In genomic region chr2:18301421-18302139, GRCh38 we compare ENCODE assay signal across 11 cellular contexts.
"Had no signal": no experiment of that assay in that cellular context is flagged by ENCODE, and none has a peak within 500 bp of the region (broad histone marks: within the 10 kb centered on the region; RNA-seq: fewer than 3 reads in every experiment).

No MANE protein-coding gene starts in this region.

- H3K27ac Mint-ChIP-seq: activated CD4-positive, alpha-beta T cell treated with anti-CD3 and anti-CD28 coated beads for 36 hours; activated CD8-positive, alpha-beta T cell treated with anti-CD3 and anti-CD28 coated beads, Interleukin-2, amount 10 ng/mL, durations not matched to agents 7 days and 5 days; activated T-helper 1 cell treated with anti-CD3 and anti-CD28 coated beads, Interleukin-12 subunit alpha, Interleukin-12 subunit beta, Interleukin-2, Interleukin-4 antibody, amounts not matched to agents 30 ng/mL and 10 ng/mL and 1 ng/mL, durations not matched to agents 14 hours and 24 hours and 36 hours; nephron progenitor cell had no signal

- H3K4me3 Mint-ChIP-seq: activated CD4-positive, alpha-beta T cell treated with anti-CD3 and anti-CD28 coated beads for 36 hours; activated CD8-positive, alpha-beta T cell treated with anti-CD3 and anti-CD28 coated beads, Interleukin-2, amount 10 ng/mL, durations not matched to agents 7 days and 5 days; activated T-helper 1 cell treated with anti-CD3 and anti-CD28 coated beads, Interleukin-12 subunit alpha, Interleukin-12 subunit beta, Interleukin-2, Interleukin-4 antibody, amounts not matched to agents 30 ng/mL and 10 ng/mL and 1 ng/mL, durations not matched to agents 14 hours and 24 hours and 36 hours; central memory CD8-positive, alpha-beta T cell; nephron progenitor cell had no signal

- DNase-seq: activated CD4-positive, alpha-beta T cell treated with anti-CD3 and anti-CD28 coated beads for 36 hours; activated CD8-positive, alpha-beta T cell treated with anti-CD3 and anti-CD28 coated beads, Interleukin-2, amount 10 ng/mL, durations not matched to agents 7 days and 5 days; activated naive CD4-positive, alpha-beta T cell; effector memory CD4-positive, alpha-beta T cell; erythroblast; nephron progenitor cell; psoas muscle; sigmoid colon had no signal

- H3K4me1 Mint-ChIP-seq: activated CD4-positive, alpha-beta T cell treated with anti-CD3 and anti-CD28 coated beads for 36 hours; central memory CD8-positive, alpha-beta T cell; nephron progenitor cell had no signal

- H3K27ac ChIP-seq: psoas muscle, sigmoid colon had no signal

- H3K4me1 ChIP-seq: psoas muscle, sigmoid colon had no signal

- H3K27me3 Mint-ChIP-seq: activated CD4-positive, alpha-beta T cell treated with anti-CD3 and anti-CD28 coated beads for 36 hours; central memory CD8-positive, alpha-beta T cell had no signal

- H3K27me3 ChIP-seq: sigmoid colon had no signal

- H3K9me3 Mint-ChIP-seq: activated T-helper 1 cell treated with anti-CD3 and anti-CD28 coated beads, Interleukin-12 subunit alpha, Interleukin-12 subunit beta, Interleukin-2, Interleukin-4 antibody, amounts not matched to agents 30 ng/mL and 10 ng/mL and 1 ng/mL, durations not matched to agents 14 hours and 24 hours and 36 hours; central memory CD8-positive, alpha-beta T cell; nephron progenitor cell had no signal

- FAIRE-seq: urothelium cell line had no signal

- ATAC-seq: activated CD4-positive, alpha-beta T cell treated with anti-CD3 and anti-CD28 coated beads for 36 hours; activated CD8-positive, alpha-beta T cell treated with anti-CD3 and anti-CD28 coated beads, Interleukin-2, amount 10 ng/mL, durations not matched to agents 7 days and 5 days; psoas muscle had no signal

- H3K4me3 ChIP-seq: psoas muscle, sigmoid colon had no signal

- H3K9me3 ChIP-seq: psoas muscle, sigmoid colon had no signal

- H3K36me3 ChIP-seq: sigmoid colon had no signal
